ENCODE assay signal across 8 cellular contexts in genomic region chr11:61680622-61681191, GRCh38. TPM values are rescaled to one million over a fixed set of nuclear protein-coding genes. Genes with fewer than 3 reads are reported as not detected.
DNase-seq lines count a peak whose midpoint lies in the region; ATAC-seq and TF ChIP-seq lines count a peak whose summit lies in the region.

No MANE protein-coding gene starts in this region.

- H3K9ac ChIP-seq in HUES48 (ENCODE audit: low read depth, low read length): no peak overlapping the region

- peaks cover 53% of the 10 kb centered on the region for H3K27me3 ChIP-seq in AG04450 (ENCODE audit: control insufficient read depth, insufficient read depth, low read length)
- peaks cover 18% of the 10 kb centered on the region for H3K27me3 ChIP-seq in HUES48 (ENCODE audit: control insufficient read depth, insufficient read depth, low read length)
- peaks cover 16% of the 10 kb centered on the region for H3K27me3 ChIP-seq in ectodermal cell (ENCODE audit: control insufficient read depth, insufficient read depth, low read length, poor library complexity, severe bottlenecking)

- WGBS in ectodermal cell, 2 experiments: 61 to 63% methylated on average over 30 of the region's 30 CpGs

- TF ChIP-seq CTCF in AG04450 (IDR thresholded peaks at IDR 0.05; ENCODE audit: low read depth, low read length) (no peak), GM13977 (IDR thresholded peaks at IDR 0.05; ENCODE audit: extremely low read depth, insufficient read depth, missing control alignments) (no peak)

- POLR2A ChIA-PET in AG04450 (lab: Yijun Ruan, JAX): no interaction called here
- POLR2A ChIA-PET in naive thymus-derived CD8-positive, alpha-beta T cell (lab: Charles Lee): interaction anchor here (1.3 kb wide), 1 partner anchor 53 kb away, joined by 5 read pairs; no protein-coding TSS in a partner anchor

- H3K4me1 Mint-ChIP-seq in naive thymus-derived CD8-positive, alpha-beta T cell: peaks cover 0 to 15% (median 8%) of the 10 kb centered on the region in 4 donors

- H3K9me3 ChIP-seq in AG04450 (ENCODE audit: control insufficient read depth, insufficient read depth, low read length) (no peaks in the 10 kb centered on the region; the same call in 1 of the 2 replicates), HUES48 (ENCODE audit: control insufficient read depth, insufficient read depth, low read length) (no peaks in the 10 kb centered on the region), ectodermal cell (ENCODE audit: control insufficient read depth, low read length) (no peaks in the 10 kb centered on the region)

- peaks cover 3 to 35% (median 20%) of the 10 kb centered on the region in 5 donors for H3K27me3 Mint-ChIP-seq in naive thymus-derived CD8-positive, alpha-beta T cell

- H3K4me3 Mint-ChIP-seq in naive thymus-derived CD8-positive, alpha-beta T cell: peak overlapping the region; percentile 57 to 83 (median 72)

- in situ Hi-C loops in GM13977 (cut with MboI; ENCODE audit: low pct_unique_long_range_greater_than_20kb, low sequenced_read_pairs, unreplicated experiment): no loop called here

- ATAC-seq in naive thymus-derived CD8-positive, alpha-beta T cell: no peak
- ATAC-seq in GM18858 (IDR thresholded peaks at IDR 0.05; ENCODE audit: unreplicated experiment) (no peak), GM21515 (IDR thresholded peaks at IDR 0.05; ENCODE audit: unreplicated experiment) (no peak)

- no peak overlapping the region for H3K27ac ChIP-seq in AG04450 (ENCODE audit: low read depth, low read length)
- no peak overlapping the region for H3K27ac ChIP-seq in HUES48 (ENCODE audit: low read depth, low read length)
- H3K27ac ChIP-seq in ectodermal cell (ENCODE audit: insufficient read depth, low read depth, low read length, poor library complexity, severe bottlenecking): no peak overlapping the region

- DNase-seq in AG04450 (ENCODE audit: low read depth, low spot score) (no peak), NCI-H2227 (lab: John Stamatoyannopoulos, UW; ENCODE audit: unreplicated experiment) (no peak), GM13977 (ENCODE audit: low spot score) (no peak)
- DNase-seq in naive thymus-derived CD8-positive, alpha-beta T cell: no peak

- H3K27ac Mint-ChIP-seq in naive thymus-derived CD8-positive, alpha-beta T cell: peak overlapping the region in 4 of 10 donors; percentile 33 to 87 (median 66)

- H3K4me3 ChIP-seq in AG04450 (ENCODE audit: low read depth, low read length): peak overlapping the region; percentile 62
- peak overlapping the region; percentile 54; the same call in 1 of the 2 replicates for H3K4me3 ChIP-seq in HUES48 (ENCODE audit: low read depth, low read length)
- H3K4me3 ChIP-seq in ectodermal cell (ENCODE audit: insufficient read depth, low read depth, low read length): peak overlapping the region; percentile 51

- CTCF ChIA-PET in AG04450 (lab: Charles Lee): interaction anchor here (0.9 to 1.4 kb wide), 3 partner anchors 10 to 53 kb away, joined by 3 to 6 read pairs (median 5); no protein-coding TSS in a partner anchor

- no peaks in the 10 kb centered on the region for H3K9me3 Mint-ChIP-seq in naive thymus-derived CD8-positive, alpha-beta T cell

- peaks cover 8% of the 10 kb centered on the region; the same call in 1 of the 2 replicates for H3K4me1 ChIP-seq in HUES48 (ENCODE audit: control insufficient read depth, insufficient read depth, low read length)
- H3K4me1 ChIP-seq in ectodermal cell (ENCODE audit: control insufficient read depth, insufficient read depth, low read length): peaks cover 9% of the 10 kb centered on the region

- no peaks in the 10 kb centered on the region for H3K36me3 Mint-ChIP-seq in naive thymus-derived CD8-positive, alpha-beta T cell

- H3K36me3 ChIP-seq in HUES48 (ENCODE audit: control insufficient read depth, insufficient read depth, low read length): no peaks in the 10 kb centered on the region
- H3K36me3 ChIP-seq in ectodermal cell (ENCODE audit: control insufficient read depth, insufficient read depth, low read length): no peaks in the 10 kb centered on the region

RNA-seq across cellular contexts. Expression of gene DAGLA, which starts 0.5 kb away (rescaled TPM):
- 1.1 and 1.7 TPM in 2 replicates for polyA plus RNA-seq in AG04450 (2011; rRNA removed)
- polyA minus RNA-seq in AG04450 (2011; rRNA and poly(A)+ RNA removed): 1.9 and 3.2 TPM in 2 replicates
- 6.5 TPM for polyA plus RNA-seq in ectodermal cell (2013, experiment 1 of 4)
- polyA plus RNA-seq in ectodermal cell (2013, experiment 2 of 4): 6.0 TPM
- polyA plus RNA-seq in ectodermal cell (2013, experiment 3 of 4): 4.3 TPM
- 4.3 TPM for polyA plus RNA-seq in ectodermal cell (2013, experiment 4 of 4)
- total RNA-seq in naive thymus-derived CD8-positive, alpha-beta T cell: under 1 TPM; 0.08 to 0.13 TPM
- polyA plus RNA-seq in naive thymus-derived CD8-positive, alpha-beta T cell: not detected
